In the genomic region with DNA sequence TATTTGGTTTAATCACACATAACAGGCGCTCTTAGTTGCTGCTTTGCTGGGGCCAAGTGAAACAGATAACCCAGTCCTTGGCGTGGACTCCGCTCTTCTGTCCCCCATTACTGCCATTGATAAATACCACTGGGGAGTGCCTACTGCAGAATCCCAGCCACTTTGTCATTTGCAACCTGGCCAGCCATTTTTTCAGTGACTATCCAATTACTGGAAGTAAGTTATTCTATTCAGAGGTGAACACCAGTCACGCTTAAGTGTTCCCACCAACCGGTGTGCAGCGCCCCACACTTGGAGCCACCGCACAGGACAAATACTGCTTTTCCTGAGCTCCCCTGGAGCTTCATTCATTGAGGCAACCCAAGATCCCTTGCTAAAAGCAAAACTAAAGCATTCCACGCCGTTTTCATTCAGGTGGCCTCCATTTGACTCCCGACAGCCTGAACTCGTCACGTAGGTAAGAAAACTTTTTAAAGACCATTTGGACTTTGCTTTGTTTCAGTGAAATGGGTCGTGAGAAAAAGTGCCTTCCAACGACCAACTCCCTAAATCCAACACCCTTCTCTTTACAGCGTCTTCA, we compare ENCODE assay signal across 8 cellular contexts. TPM values are rescaled to one million over a fixed set of nuclear protein-coding genes. Genes with fewer than 3 reads are reported as not detected.
DNase-seq lines count a peak whose midpoint lies in the region; ATAC-seq and TF ChIP-seq lines count a peak whose summit lies in the region.

No MANE protein-coding gene starts in this region.

- intact Hi-C loops in sigmoid colon (cut with DNase I): loop anchor here (5.0 kb wide), 2 partner anchors 165 to 1775 kb away; partner anchors contain the start of genes PMM2 and TMEM186

- H3K9me3 ChIP-seq in SJSA1 (replicated peaks) (no peaks in the 10 kb centered on the region), sigmoid colon (no peaks in the 10 kb centered on the region)

- WGBS in sigmoid colon, 2 donors: 6 to 26% methylated on average over 15 of the region's 15 CpGs

- H3K4me1 ChIP-seq in SJSA1 (replicated peaks): peaks cover 55% of the 10 kb centered on the region
- peaks cover 0 to 65% (median 61%) of the 10 kb centered on the region in 4 donors for H3K4me1 ChIP-seq in sigmoid colon

- DNase-seq in H7: peak; percentile 48
- no peak for DNase-seq in SJSA1 (ENCODE audit: low read depth in 1 of 2, low spot score in 2 of 2)
- DNase-seq in fibroblast of mammary gland (ENCODE audit: low read depth): no peak
- no peak for DNase-seq in sigmoid colon
- DNase-seq in HPDE6-E6E7 (ENCODE audit: extremely low spot score): no peak
- no peak for DNase-seq in SIG-M5 (lab: John Stamatoyannopoulos, UW)
- no peak for DNase-seq in activated gamma-delta T cell (lab: John Stamatoyannopoulos, UW)

- TF ChIP-seq POLR2A in sigmoid colon (IDR thresholded peaks at IDR 0.05): no peak

- H3K27ac ChIP-seq in SJSA1 (no peak overlapping the region), sigmoid colon (peak overlapping the region in 3 of 4 donors; percentile 71 to 83 (median 83))

- H3K27me3 ChIP-seq in H7 (ENCODE audit: control insufficient read depth, insufficient read depth, low read length) (peaks cover 2% of the 10 kb centered on the region; the same call in 1 of the 2 replicates), SJSA1 (replicated peaks) (no peaks in the 10 kb centered on the region), sigmoid colon (no peaks in the 10 kb centered on the region)

- no peak for ATAC-seq in GM18868 (IDR thresholded peaks at IDR 0.05; ENCODE audit: unreplicated experiment)

- TF ChIP-seq CTCF in fibroblast of mammary gland (conservative IDR thresholded peaks at IDR 0.05; ENCODE audit: control insufficient read depth, insufficient read depth, low read depth, low read length) (no peak), sigmoid colon (IDR thresholded peaks at IDR 0.05) (no peak)

- H3K4me3 ChIP-seq in H7 (ENCODE audit: insufficient read depth, low read depth, low read length): peak overlapping the region; percentile 89
- H3K4me3 ChIP-seq in SJSA1: peak overlapping the region; percentile 92
- H3K4me3 ChIP-seq in fibroblast of mammary gland (ENCODE audit: control insufficient read depth, low read depth, low read length): peak overlapping the region; percentile 75
- H3K4me3 ChIP-seq in sigmoid colon: peak overlapping the region; percentile 57 to 91 (median 72)

- H3K36me3 ChIP-seq in H7 (replicated peaks; ENCODE audit: control insufficient read depth, insufficient read depth, low read length) (no peaks in the 10 kb centered on the region), SJSA1 (peaks cover 15% of the 10 kb centered on the region; the same call in 1 of the 2 replicates), sigmoid colon (no peaks in the 10 kb centered on the region)

- no peak for TF ChIP-seq EP300 in sigmoid colon (IDR thresholded peaks at IDR 0.05)

RNA-seq across cellular contexts. Expression of gene USP7, which starts 1.8 kb away (rescaled TPM):
- total RNA-seq in H7 (2014; rRNA removed; shearing (Covaris generic)): 63.6 and 80.7 TPM in 2 replicates
- 35.7 and 51.5 TPM in 2 replicates for total RNA-seq in SJSA1 (2014; rRNA removed; shearing (Covaris generic))
- total RNA-seq in sigmoid colon: 10 to 100 TPM; 64.9 to 84.5 (median 80.5) TPM
- polyA plus RNA-seq in sigmoid colon: 10 to 100 TPM; 28.8 to 46.1 (median 28.9) TPM
